In genomic region chr19:55638864-55639359, GRCh38 we compare ENCODE assay signal across 8 cellular contexts. TPM values are rescaled to one million over a fixed set of nuclear protein-coding genes. Genes with fewer than 3 reads are reported as not detected.
A peak's percentile ranks its signal among the peaks of the same experiment; 100 is the strongest.
DNase-seq lines count a peak whose midpoint lies in the region; ATAC-seq and TF ChIP-seq lines count a peak whose summit lies in the region.

No MANE protein-coding gene starts in this region.

- H3K27me3 ChIP-seq in CD8-positive, alpha-beta memory T cell (ENCODE audit: insufficient read depth, low read length, poor library complexity, severe bottlenecking), result no peaks in the 10 kb centered on the region
- H3K27me3 ChIP-seq in gastrocnemius medialis, result no peaks in the 10 kb centered on the region
- no peaks in the 10 kb centered on the region for H3K27me3 ChIP-seq in testis

- H3K4me3 Mint-ChIP-seq in CD8-positive, alpha-beta memory T cell, result peak overlapping the region in 6 of 7 donors; percentile 46 to 86 (median 62)
- H3K4me3 Mint-ChIP-seq in T-helper 2 cell treated with Interferon-gamma antibody and Interleukin-4, amounts not matched to agents 5 μg/mL and 100 μg/mL, for 36 hours, result peak overlapping the region; percentile 46

- in situ Hi-C loops in gastrocnemius medialis (cut with MboI; ENCODE audit: low sequenced_read_pairs in 4 of 4), result loop anchor here in 3 of 4 donors (10.0 to 25.0 kb wide), 3 partner anchors 54 to 502 kb away; partner anchors contain the start of genes TNNT1 (in 1 of the 3) and ZNF579 (in 1 of the 3)

- peaks cover 52% of the 10 kb centered on the region for H3K4me1 ChIP-seq in CD8-positive, alpha-beta memory T cell (ENCODE audit: insufficient read depth, low read length)
- peaks cover 28% of the 10 kb centered on the region for H3K4me1 ChIP-seq in HEK293 (ENCODE audit: control insufficient read depth, insufficient read depth, low read length)
- H3K4me1 ChIP-seq in gastrocnemius medialis, result peaks cover 61 to 74% of the 10 kb centered on the region in 2 donors
- peaks cover 35% of the 10 kb centered on the region for H3K4me1 ChIP-seq in testis

- intact Hi-C loops in gastrocnemius medialis (cut with DNase I; ENCODE audit: low total_unique reads) (loop anchor here (5.0 kb wide), 1 partner anchor 42 kb away; the partner anchor contains the start of gene FIZ1), testis (cut with DNase I; ENCODE audit: low total_unique reads) (no loop called here)

- ATAC-seq in gastrocnemius medialis (no peak), HG03378 (IDR thresholded peaks at IDR 0.05; ENCODE audit: unreplicated experiment) (no peak)

- 69 to 76% methylated on average over 6 of the region's 6 CpGs for WGBS in testis, 2 donors

- POLR2A ChIA-PET in CD8-positive, alpha-beta memory T cell (lab: Charles Lee), result interaction anchor here (0.6 to 1.7 kb wide), 5 partner anchors 18 to 383 kb away, joined by 3 to 14 read pairs (median 4); no protein-coding TSS in a partner anchor
- POLR2A ChIA-PET in HEK293 (lab: Yijun Ruan, JAX), result interaction anchor here (0.6 to 1.6 kb wide), 4 partner anchors 15 to 498 kb away, joined by 3 to 5 read pairs (median 3); partner anchors contain the start of genes U2AF2 and ZNF784

- H3K4me3 ChIP-seq in CD8-positive, alpha-beta memory T cell (ENCODE audit: low read length), result no peak overlapping the region
- H3K4me3 ChIP-seq in HEK293 (ENCODE audit: low read depth, low read length), result no peak overlapping the region
- H3K4me3 ChIP-seq in gastrocnemius medialis, result no peak overlapping the region
- H3K4me3 ChIP-seq in testis, result no peak overlapping the region

- no peak for TF ChIP-seq POLR2A in gastrocnemius medialis (IDR thresholded peaks at IDR 0.05)
- TF ChIP-seq POLR2A in testis (IDR thresholded peaks at IDR 0.05), result no peak

- peaks cover 3 to 35% (median 8%) of the 10 kb centered on the region in 3 donors for H3K36me3 Mint-ChIP-seq in CD8-positive, alpha-beta memory T cell
- peaks cover 36% of the 10 kb centered on the region for H3K36me3 Mint-ChIP-seq in T-helper 2 cell treated with Interferon-gamma antibody and Interleukin-4, amounts not matched to agents 5 μg/mL and 100 μg/mL, for 36 hours (ENCODE audit: low read depth)

- peaks cover 0 to 5% of the 10 kb centered on the region in 2 donors for H3K27me3 Mint-ChIP-seq in CD8-positive, alpha-beta memory T cell
- no peaks in the 10 kb centered on the region for H3K27me3 Mint-ChIP-seq in T-helper 2 cell treated with Interferon-gamma antibody and Interleukin-4, amounts not matched to agents 5 μg/mL and 100 μg/mL, for 36 hours (ENCODE audit: low read depth)

- CTCF ChIA-PET in CD8-positive, alpha-beta memory T cell (lab: Charles Lee), result interaction anchor here (0.8 to 2.3 kb wide), 6 partner anchors 10 to 135 kb away, joined by 3 to 11 read pairs (median 4); partner anchors contain the start of genes U2AF2 and ZNF865
- CTCF ChIA-PET in HEK293 (lab: Yijun Ruan, JAX), result interaction anchor here (0.5 to 2.6 kb wide), 10 partner anchors 9 to 957 kb away, joined by 3 to 12 read pairs (median 4); partner anchors contain the start of genes CCDC106, ISOC2, U2AF2 and ZNF784

- DNase-seq in CD8-positive, alpha-beta memory T cell, result peak in 4 of 5 donors; percentile 35 to 75 (median 55)
- peak; percentile 58 for DNase-seq in T-helper 2 cell treated with Interferon-gamma antibody and Interleukin-4, amounts not matched to agents 5 μg/mL and 100 μg/mL, for 36 hours (ENCODE audit: low spot score)
- DNase-seq in dermis blood vessel endothelial cell (peak; percentile 62), gastrocnemius medialis (peak in 1 of 2 donors; percentile 50), testis (no peak), islet precursor cell (no peak)

- peak overlapping the region; percentile 62 to 98 (median 86) for H3K27ac Mint-ChIP-seq in CD8-positive, alpha-beta memory T cell
- peak overlapping the region; percentile 72 for H3K27ac Mint-ChIP-seq in T-helper 2 cell treated with Interferon-gamma antibody and Interleukin-4, amounts not matched to agents 5 μg/mL and 100 μg/mL, for 36 hours

- no peaks in the 10 kb centered on the region for H3K9me3 ChIP-seq in CD8-positive, alpha-beta memory T cell (ENCODE audit: low read length)
- H3K9me3 ChIP-seq in HEK293 (ENCODE audit: control insufficient read depth, insufficient read depth, low read depth, low read length) (no peaks in the 10 kb centered on the region), gastrocnemius medialis (no peaks in the 10 kb centered on the region), testis (no peaks in the 10 kb centered on the region)

- H3K9me3 Mint-ChIP-seq in CD8-positive, alpha-beta memory T cell, result peaks cover 0 to 3% (median 0%) of the 10 kb centered on the region in 5 donors
- peaks cover 3% of the 10 kb centered on the region for H3K9me3 Mint-ChIP-seq in T-helper 2 cell treated with Interferon-gamma antibody and Interleukin-4, amounts not matched to agents 5 μg/mL and 100 μg/mL, for 36 hours

- no peak overlapping the region for H3K27ac ChIP-seq in CD8-positive, alpha-beta memory T cell (ENCODE audit: low read depth, low read length)
- H3K27ac ChIP-seq in HEK293 (ENCODE audit: extremely low read depth, low read depth, low read length) (no peak overlapping the region), gastrocnemius medialis (peak overlapping the region in 2 of 4 donors; percentile 83 to 97), testis (no peak overlapping the region)

- H3K4me1 Mint-ChIP-seq in CD8-positive, alpha-beta memory T cell, result peaks cover 61 to 79% (median 73%) of the 10 kb centered on the region in 3 donors
- peaks cover 44% of the 10 kb centered on the region for H3K4me1 Mint-ChIP-seq in T-helper 2 cell treated with Interferon-gamma antibody and Interleukin-4, amounts not matched to agents 5 μg/mL and 100 μg/mL, for 36 hours (ENCODE audit: low read depth)

- no peaks in the 10 kb centered on the region for H3K36me3 ChIP-seq in CD8-positive, alpha-beta memory T cell (ENCODE audit: insufficient read depth, low read length)
- H3K36me3 ChIP-seq in HEK293 (ENCODE audit: control insufficient read depth in 2 of 2, insufficient read depth in 1 of 2, low read length in 2 of 2) (peaks cover 5 to 11% of the 10 kb centered on the region in 2 experiments; a peak in 2 of 3 replicates), gastrocnemius medialis (no peaks in the 10 kb centered on the region), testis (ENCODE audit: low read depth, missing control alignments) (no peaks in the 10 kb centered on the region)

- TF ChIP-seq CTCF in HEK293 (tag by site-specific recombination; IDR thresholded peaks at IDR 0.05) (peak; percentile 88), gastrocnemius medialis (IDR thresholded peaks at IDR 0.05 in 4 of 5, conservative IDR thresholded peaks at IDR 0.05 in 1 of 5) (peak in 4 of 5 experiments; percentile 14 to 36 (median 26)), testis (IDR thresholded peaks at IDR 0.05) (no peak)

TF ChIP-seq in HEK293, 187 proteins besides CTCF, POLR2A, EP300 and RAD21 (continues in another document):
- TF ChIP-seq MZF1 (tag by site-specific recombination; IDR thresholded peaks at IDR 0.05; ENCODE audit: borderline replicate concordance), result peak; percentile 25; the same call in 1 of the 2 replicates
- TF ChIP-seq FEZF1 (tag by site-specific recombination; IDR thresholded peaks at IDR 0.05), result 0 out of 2 replicates have a peak, but pooled peaks have one; percentile 14
- no peak for TF ChIP-seq ZNF776 (tag by site-specific recombination; IDR thresholded peaks at IDR 0.05; ENCODE audit: borderline replicate concordance)
- TF ChIP-seq SP7 (tag by site-specific recombination; IDR thresholded peaks at IDR 0.05), result peak; percentile 66
- no peak for TF ChIP-seq ZBTB1 (tag by site-specific recombination; IDR thresholded peaks at IDR 0.05)
- 0 out of 2 replicates have a peak, but pooled peaks have one; percentile 25 for TF ChIP-seq ZNF639 (tag by site-specific recombination; IDR thresholded peaks at IDR 0.05)
- TF ChIP-seq KLF8 (tag by site-specific recombination; IDR thresholded peaks at IDR 0.05), result 0 out of 2 replicates have a peak, but pooled peaks have one; percentile 37

RNA-seq across cellular contexts. Expression of gene ZNF580, which starts 1.9 kb away (rescaled TPM):
- total RNA-seq in CD8-positive, alpha-beta memory T cell, result 10 to 100 TPM; 39.6 to 41.3 TPM
- 15.2 TPM for polyA plus RNA-seq in CD8-positive, alpha-beta memory T cell
- 2.0 and 3.6 TPM in 2 replicates for total RNA-seq in dermis blood vessel endothelial cell
- 10 to 100 TPM in 1 of 4 donors, 1 to 10 TPM in 3; 1.5 to 12.3 (median 7.2) TPM for total RNA-seq in gastrocnemius medialis
- 10 to 100 TPM; 37.6 to 38.0 TPM for total RNA-seq in testis
- polyA plus RNA-seq in testis (ENCODE audit: insufficient read depth, low read depth, low replicate concordance), result 21.7 TPM

RNA-seq across cellular contexts. Expression of gene ZNF581, which starts 4.5 kb away (rescaled TPM):
- 10 to 100 TPM; 32.8 to 34.4 TPM for total RNA-seq in CD8-positive, alpha-beta memory T cell
- polyA plus RNA-seq in CD8-positive, alpha-beta memory T cell, result 23.4 TPM
- total RNA-seq in dermis blood vessel endothelial cell (16.3 and 20.8 TPM in 2 replicates), gastrocnemius medialis (10 to 100 TPM in 3 of 4 donors, 1 to 10 TPM in 1; 9.9 to 17.3 (median 13.7) TPM), testis (10 to 100 TPM; 17.3 to 31.2 TPM)
- polyA plus RNA-seq in testis (ENCODE audit: insufficient read depth, low read depth, low replicate concordance), result 18.4 TPM

RNA-seq across cellular contexts. Expression of gene CCDC106, which starts 9.1 kb away (rescaled TPM):
- 1 to 10 TPM; 2.0 to 2.2 TPM for total RNA-seq in CD8-positive, alpha-beta memory T cell
- 0.54 TPM for polyA plus RNA-seq in CD8-positive, alpha-beta memory T cell
- total RNA-seq in dermis blood vessel endothelial cell (7.8 and 13.9 TPM in 2 replicates), gastrocnemius medialis (10 to 100 TPM in 2 of 4 donors, 1 to 10 TPM in 2; 6.3 to 21.2 (median 12.6) TPM), testis (10 to 100 TPM; 57.0 to 84.9 TPM)
- 34.5 TPM for polyA plus RNA-seq in testis (ENCODE audit: insufficient read depth, low read depth, low replicate concordance)

RNA-seq across cellular contexts. Expression of gene ZNF784, which starts 14.5 kb away (rescaled TPM):
- 1 to 10 TPM; 2.6 to 2.9 TPM for total RNA-seq in CD8-positive, alpha-beta memory T cell
- 1.0 TPM for polyA plus RNA-seq in CD8-positive, alpha-beta memory T cell
- total RNA-seq in dermis blood vessel endothelial cell, result 3.9 and 5.3 TPM in 2 replicates
- total RNA-seq in gastrocnemius medialis, result 1 to 10 TPM; 6.0 to 10.0 (median 8.2) TPM
- 10 to 100 TPM; 10.3 to 13.0 TPM for total RNA-seq in testis
- polyA plus RNA-seq in testis (ENCODE audit: insufficient read depth, low read depth, low replicate concordance), result 6.6 TPM

RNA-seq across cellular contexts. Expression of gene U2AF2, which starts 15.9 kb away (rescaled TPM):
- 100 to 1,000 TPM; 374 to 386 TPM for total RNA-seq in CD8-positive, alpha-beta memory T cell
- 9.5 TPM for polyA plus RNA-seq in CD8-positive, alpha-beta memory T cell
- total RNA-seq in dermis blood vessel endothelial cell, result 84.1 and 172 TPM in 2 replicates
- 10 to 100 TPM; 38.1 to 60.2 (median 50.1) TPM for total RNA-seq in gastrocnemius medialis
- total RNA-seq in testis, result 100 to 1,000 TPM; 264 to 281 TPM
- 163 TPM for polyA plus RNA-seq in testis (ENCODE audit: insufficient read depth, low read depth, low replicate concordance)

Comparison
In these comparisons a context has a peak if more than half of its experiments do, and no peak if none do; other contexts are left out.
1. DNase-seq: peak in CD8-positive, alpha-beta memory T cell (4 of 5), T-helper 2 cell treated with Interferon-gamma antibody and Interleukin-4, amounts not matched to agents 5 μg/mL and 100 μg/mL, for 36 hours (single experiment) and dermis blood vessel endothelial cell (single experiment); none in testis (single experiment) and islet precursor cell (single experiment).
2. CTCF ChIP-seq: peak in HEK293 (single experiment) and gastrocnemius medialis (4 of 5); none in testis (0 of 3).